In the genomic region with DNA sequence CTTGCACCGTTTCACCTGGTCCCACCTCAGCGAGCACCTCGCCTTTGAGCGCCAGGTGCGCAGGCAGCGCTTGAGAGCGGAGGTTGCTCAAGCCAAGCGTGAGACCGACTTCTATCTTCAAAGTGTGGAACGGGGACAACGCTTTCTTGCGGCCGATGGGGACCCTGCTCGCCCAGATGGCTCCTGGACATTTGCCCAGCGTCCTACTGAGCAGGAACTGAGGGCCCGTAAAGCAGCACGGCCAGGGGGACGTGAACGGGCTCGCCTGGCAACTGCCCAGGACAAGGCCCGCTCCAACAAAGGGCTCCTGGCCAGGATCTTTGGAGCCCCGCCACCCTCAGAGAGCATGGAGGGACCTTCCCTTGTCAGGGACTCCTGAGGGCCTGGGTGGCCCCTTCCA, we compare ENCODE assay signal across 11 cellular contexts. TPM values are rescaled to one million over a fixed set of nuclear protein-coding genes. Genes with fewer than 3 reads are reported as not detected.
DNase-seq lines count a peak whose midpoint lies in the region; ATAC-seq and TF ChIP-seq lines count a peak whose summit lies in the region.
"Had no signal": no experiment of that assay in that cellular context is flagged by ENCODE, and none has a peak within 500 bp of the region (broad histone marks: within the 10 kb centered on the region; RNA-seq: fewer than 3 reads in every experiment).

No MANE protein-coding gene starts in this region.

- peaks cover 9 to 15% of the 10 kb centered on the region in 2 experiments for H3K36me3 ChIP-seq in trophoblast cell (ENCODE audit: control insufficient read depth in 1 of 2, insufficient read depth in 2 of 2, low read length in 2 of 2)

- no CpG with 5 or more reads among the region's 22 CpGs for WGBS in trophoblast cell (ENCODE audit: extremely low coverage, insufficient coverage, insufficient read length)

- H3K4me1 ChIP-seq in trophoblast cell (ENCODE audit: control insufficient read depth in 1 of 2, insufficient read depth in 2 of 2, low read length in 2 of 2) = peaks cover 3 to 9% of the 10 kb centered on the region in 2 experiments

- DNase-seq in Calu3 (no peak), endothelial cell (ENCODE audit: low spot score) (no peak), trophoblast cell (no peak), HUDEP-2 (lab: John Stamatoyannopoulos, UW; ENCODE audit: unreplicated experiment in 76 of 76) (no peak)
- no peak for DNase-seq in Jurkat, Clone E6-1 (ENCODE audit: low read depth, low spot score)
- DNase-seq: activated B cell treated with CpG ODN at 0.5 μM for 24 hours, activated gamma-delta T cell, HCEC 1CT had no signal

- TF ChIP-seq CTCF in Calu3 (IDR thresholded peaks at IDR 0.05; ENCODE audit: unreplicated experiment) (no peak), endothelial cell (IDR thresholded peaks at IDR 0.05; ENCODE audit: unreplicated experiment) (no peak)

- H3K79me1 ChIP-seq in trophoblast cell (ENCODE audit: low read length) = peaks cover 5% of the 10 kb centered on the region

- peak overlapping the region; percentile 44 for H3K27ac Mint-ChIP-seq in Calu3 (ENCODE audit: unreplicated experiment)
- H3K27ac Mint-ChIP-seq in endothelial cell (ENCODE audit: unreplicated experiment) = peak overlapping the region; percentile 87
- H3K27ac Mint-ChIP-seq: activated B cell treated with CpG ODN at 0.5 μM for 24 hours had no signal

- no peak overlapping the region for H2BK120ac ChIP-seq in trophoblast cell (ENCODE audit: insufficient read depth, low read length, poor library complexity)

- CTCF ChIA-PET in Calu3 (lab: Charles Lee) = no interaction called here

- H3K4me3 ChIP-seq in Jurkat, Clone E6-1 (ENCODE audit: low read length) = peak overlapping the region; percentile 99
- no peak overlapping the region for H3K4me3 ChIP-seq in trophoblast cell (ENCODE audit: low read depth, low read length)

- BruUV-seq in Calu3 (replicated peaks; lab: Mats Ljungman, UMichigan) = no TSS peak

- H3K14ac ChIP-seq in trophoblast cell (ENCODE audit: low read length) = no peak overlapping the region

- peaks cover 9% of the 10 kb centered on the region for H3K4me1 Mint-ChIP-seq in Calu3 (ENCODE audit: low read depth, unreplicated experiment)
- H3K4me1 Mint-ChIP-seq in endothelial cell (ENCODE audit: unreplicated experiment) = peaks cover 5% of the 10 kb centered on the region

- H3K36me3 Mint-ChIP-seq in Calu3 (ENCODE audit: insufficient read depth, unreplicated experiment) = no peaks in the 10 kb centered on the region
- peaks cover 10% of the 10 kb centered on the region for H3K36me3 Mint-ChIP-seq in endothelial cell (ENCODE audit: low read depth, unreplicated experiment)

- no peaks in the 10 kb centered on the region for H3K9me3 ChIP-seq in trophoblast cell (ENCODE audit: insufficient read depth, low read depth, low read length)

- no peaks in the 10 kb centered on the region for H3K27me3 ChIP-seq in trophoblast cell (ENCODE audit: insufficient read depth, low read length)

- no peak overlapping the region for H3K9ac ChIP-seq in trophoblast cell (ENCODE audit: low read length)

- intact Hi-C loops in Calu3 (cut with micrococcal nuclease; ENCODE audit: unreplicated experiment) = loop anchor here (10.0 kb wide), 1 partner anchor 423 kb away; no protein-coding TSS in a partner anchor

- H3K23ac ChIP-seq in trophoblast cell (ENCODE audit: low read length) = no peak overlapping the region

- H3K4me3 Mint-ChIP-seq in Calu3 (ENCODE audit: low read depth, unreplicated experiment) (no peak overlapping the region), endothelial cell (ENCODE audit: unreplicated experiment) (no peak overlapping the region)
- H3K4me3 Mint-ChIP-seq: activated B cell treated with CpG ODN at 0.5 μM for 24 hours, nephron had no signal

- no peak overlapping the region for H3K4me2 ChIP-seq in trophoblast cell (ENCODE audit: low read length)

- H3K27me3 Mint-ChIP-seq in Calu3 (ENCODE audit: unreplicated experiment) (no peaks in the 10 kb centered on the region), endothelial cell (ENCODE audit: unreplicated experiment) (no peaks in the 10 kb centered on the region)

- H3K18ac ChIP-seq in trophoblast cell (ENCODE audit: low read length) = no peak overlapping the region

- H3K9me3 Mint-ChIP-seq in Calu3 (ENCODE audit: low read depth, unreplicated experiment) (no peaks in the 10 kb centered on the region), endothelial cell (ENCODE audit: unreplicated experiment) (no peaks in the 10 kb centered on the region)
- H3K9me3 Mint-ChIP-seq: activated B cell treated with CpG ODN at 0.5 μM for 24 hours, nephron had no signal

- H2AFZ ChIP-seq in trophoblast cell (ENCODE audit: insufficient read depth, low read length, poor library complexity) = no peak overlapping the region

- H3K4ac ChIP-seq in trophoblast cell (ENCODE audit: low read depth, low read length) = peak overlapping the region; percentile 22

- H4K12ac ChIP-seq in trophoblast cell (ENCODE audit: low read depth, low read length) = no peak overlapping the region

- no peak overlapping the region for H2BK12ac ChIP-seq in trophoblast cell (ENCODE audit: low read length)

- no peak overlapping the region for H4K91ac ChIP-seq in trophoblast cell (ENCODE audit: low read depth, low read length)

- no peak overlapping the region for H3K27ac ChIP-seq in trophoblast cell (ENCODE audit: low read depth, low read length)

- H2AK5ac ChIP-seq in trophoblast cell (ENCODE audit: low read length) = no peak overlapping the region

- H4K8ac ChIP-seq in trophoblast cell (ENCODE audit: low read depth, low read length) = no peak overlapping the region

- ATAC-seq in GM18520 (IDR thresholded peaks at IDR 0.05; ENCODE audit: unreplicated experiment) (no peak), GM21529 (IDR thresholded peaks at IDR 0.05; ENCODE audit: unreplicated experiment) (no peak)

- H2BK5ac ChIP-seq in trophoblast cell (ENCODE audit: low read depth, low read length, poor library complexity) = no peak overlapping the region

- H3K79me2 ChIP-seq in trophoblast cell (ENCODE audit: control insufficient read depth, insufficient read depth, low read length, poor library complexity) = peaks cover 6% of the 10 kb centered on the region

RNA-seq across cellular contexts. Expression of gene ABT1, which starts 1.5 kb away (rescaled TPM):
- total RNA-seq in Calu3 (2022) (18.8 and 20.9 TPM in 2 replicates), endothelial cell (ENCODE audit: unreplicated experiment) (20.4 TPM)
- polyA plus RNA-seq in Jurkat, Clone E6-1 (2012; ENCODE audit: insufficient read depth, insufficient read length) = 25.6 TPM
- polyA plus RNA-seq in trophoblast cell (2013) = 18.2 and 18.3 TPM in 2 replicates
